8 cellular contexts compared by ENCODE assay signal in the genomic region with DNA sequence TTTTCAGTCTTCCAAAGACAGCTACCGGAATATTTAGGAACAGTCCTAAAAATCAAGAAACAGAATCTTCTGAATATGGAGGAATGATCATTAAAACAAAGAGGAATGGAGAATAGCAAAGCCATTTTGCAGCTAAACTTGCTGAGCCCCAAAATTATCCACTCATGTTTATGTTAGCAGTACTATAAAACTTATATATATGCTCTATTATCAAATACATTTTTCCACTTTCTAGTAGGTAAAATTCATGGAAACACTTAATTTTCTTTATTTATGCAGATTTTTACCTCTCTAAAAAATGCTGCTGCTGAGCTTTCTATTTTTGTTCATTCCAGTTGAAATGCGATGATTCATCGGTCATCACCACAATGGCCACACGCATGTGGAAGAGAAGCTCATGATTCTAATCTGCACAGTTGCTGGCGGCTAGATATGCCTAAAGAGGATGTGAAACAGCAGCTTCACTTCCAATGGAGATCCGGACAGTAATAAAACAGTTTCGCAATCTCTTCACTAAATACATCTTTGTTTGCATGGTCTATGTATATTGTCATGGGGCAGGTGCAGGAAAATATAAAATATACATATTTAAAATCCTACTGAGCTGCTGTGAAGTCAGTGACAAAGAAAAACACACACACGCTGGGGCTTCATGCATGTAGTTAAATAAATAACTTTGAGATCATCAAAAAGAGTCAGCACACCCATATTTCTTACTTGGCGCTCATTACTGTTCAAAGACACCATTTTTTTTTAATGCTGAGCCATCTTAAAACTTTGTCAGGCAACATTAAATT.
A peak's percentile ranks its signal among the peaks of the same experiment; 100 is the strongest.
DNase-seq lines count a peak whose midpoint lies in the region; ATAC-seq and TF ChIP-seq lines count a peak whose summit lies in the region.

No MANE protein-coding gene starts in this region.

- H3K4me1 Mint-ChIP-seq in MCF 10A (ENCODE audit: insufficient read depth, unreplicated experiment) (peaks cover 12% of the 10 kb centered on the region), immature natural killer cell (peaks cover 14 to 21% of the 10 kb centered on the region in 2 donors)

- H3K4me3 Mint-ChIP-seq in MCF 10A (ENCODE audit: unreplicated experiment) (no peak overlapping the region), immature natural killer cell (peak overlapping the region in 1 of 5 donors; percentile 24)

- DNase-seq in Right ventricle myocardium superior (no peak), cardiac septum (ENCODE audit: low spot score) (no peak), NCI-H2081 (lab: John Stamatoyannopoulos, UW) (peak; percentile 20 to 75), MCF 10A (ENCODE audit: unreplicated experiment) (peak; percentile 96), occipital lobe (lab: John Stamatoyannopoulos, UW) (peak; percentile 27), immature natural killer cell (no peak)
- no peak for DNase-seq in stimulated activated CD4-positive, alpha-beta T cell treated with anti-CD3 and anti-CD28 coated beads, Interleukin-12 subunit alpha, Interleukin-12 subunit beta, amount 100 ng/mL, for 4 hours

- POLR2A ChIA-PET in MCF 10A (lab: Yijun Ruan, JAX): interaction anchor here (0.6 to 1.7 kb wide), 17 partner anchors 9 to 1350 kb away, joined by 3 to 8 read pairs (median 3); no protein-coding TSS in a partner anchor

- ATAC-seq in Right ventricle myocardium superior (ENCODE audit: poor library complexity): peak; percentile 75
- ATAC-seq in HG02943 (IDR thresholded peaks at IDR 0.05; ENCODE audit: low read depth, unreplicated experiment): peak; percentile 95

- H3K27me3 Mint-ChIP-seq in MCF 10A (ENCODE audit: insufficient read depth, unreplicated experiment) (no peaks in the 10 kb centered on the region), immature natural killer cell (ENCODE audit: low read depth in 3 of 3) (peaks cover 0 to 2% (median 0%) of the 10 kb centered on the region in 3 donors)

- no TSS peak for BruUV-seq in MCF 10A (replicated peaks; lab: Mats Ljungman, UMichigan)

- H3K9me3 Mint-ChIP-seq in MCF 10A (ENCODE audit: unreplicated experiment) (no peaks in the 10 kb centered on the region), immature natural killer cell (no peaks in the 10 kb centered on the region)

- TF ChIP-seq CTCF in MCF 10A (IDR thresholded peaks at IDR 0.05; ENCODE audit: unreplicated experiment): no peak

- intact Hi-C loops in Right ventricle myocardium superior (cut with DNase I): no loop called here
- intact Hi-C loops in cardiac septum (cut with DNase I): no loop called here
- intact Hi-C loops in MCF 10A (cut with micrococcal nuclease): no loop called here

- CTCF ChIA-PET in MCF 10A (lab: Yijun Ruan, JAX): interaction anchor here (0.5 to 1.1 kb wide), 6 partner anchors 10 to 1062 kb away, joined by 3 to 4 read pairs (median 3); no protein-coding TSS in a partner anchor

- H3K36me3 Mint-ChIP-seq in MCF 10A (ENCODE audit: insufficient read depth, unreplicated experiment) (no peaks in the 10 kb centered on the region), immature natural killer cell (peaks cover 0 to 4% (median 3%) of the 10 kb centered on the region in 3 donors)

- no peak overlapping the region for H3K27ac Mint-ChIP-seq in MCF 10A (ENCODE audit: low read depth, unreplicated experiment)
- no peak overlapping the region for H3K27ac Mint-ChIP-seq in immature natural killer cell

Comparison
In these comparisons a context has a peak if more than half of its experiments do, and no peak if none do; other contexts are left out.
1. DNase-seq: peak in NCI-H2081 (2 of 2), MCF 10A (single experiment) and occipital lobe (single experiment); none in Right ventricle myocardium superior (single experiment), cardiac septum (single experiment), stimulated activated CD4-positive, alpha-beta T cell treated with anti-CD3 and anti-CD28 coated beads, Interleukin-12 subunit alpha, Interleukin-12 subunit beta, amount 100 ng/mL, for 4 hours (single experiment) and immature natural killer cell (0 of 3).